Comparison of ENCODE assay signal across 16 cellular contexts in the genomic region with DNA sequence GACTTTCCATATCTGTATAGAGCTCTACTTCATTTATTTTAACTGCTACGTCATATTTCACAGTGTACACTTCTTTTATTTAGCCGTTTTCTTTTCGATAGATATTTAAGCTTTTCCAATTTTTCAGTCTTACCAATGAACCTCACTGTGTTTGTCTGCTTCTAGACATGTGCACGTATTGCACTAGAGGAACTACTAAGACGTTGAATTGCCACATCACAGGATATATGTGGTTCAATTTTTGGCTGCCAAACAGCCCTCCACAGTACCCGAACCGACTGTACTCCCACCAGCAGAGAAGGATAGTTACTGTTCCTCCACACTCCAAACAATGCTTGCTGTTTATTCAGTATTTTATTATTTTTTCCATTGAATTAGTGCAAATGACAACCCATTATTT. TPM values are rescaled to one million over a fixed set of nuclear protein-coding genes. Genes with fewer than 3 reads are reported as not detected.
"Had no signal": no experiment of that assay in that cellular context is flagged by ENCODE, and none has a peak within 500 bp of the region (broad histone marks: within the 10 kb centered on the region; RNA-seq: fewer than 3 reads in every experiment).

No MANE protein-coding gene starts in this region.

- ATAC-seq: activated CD8-positive, alpha-beta memory T cell treated with anti-CD3 and anti-CD28 coated beads, Interleukin-2, amount 10 ng/mL, durations not matched to agents 7 days and 5 days; foreskin keratinocyte; psoas muscle; sciatic nerve; stimulated activated naive B cell treated with anti-CD40 and anti-IgM and Interleukin-4, amounts not matched to agents 10 μg/mL and 1 μg/mL and 100 μg/mL, for 72 hours had no signal

- DNase-seq: activated CD4-positive, alpha-beta T cell treated with anti-CD3 and anti-CD28 coated beads, Interleukin-2, amount 50 U/mL, for 48 hours; activated CD4-positive, CD25-positive, alpha-beta regulatory T cell treated with anti-CD3 and anti-CD28 coated beads, Interleukin-2, amount 50 U/mL, for 72 hours; activated CD8-positive, alpha-beta memory T cell treated with anti-CD3 and anti-CD28 coated beads, Interleukin-2, amount 10 ng/mL, durations not matched to agents 7 days and 5 days; activated gamma-delta T cell treated with Interleukin-2 at 50 U/mL for 16 hours; activated naive CD8-positive, alpha-beta T cell treated with anti-CD3 and anti-CD28 coated beads for 36 hours; activated T-cell treated with anti-CD3 and anti-CD28 coated beads, Interleukin-2, amount 50 U/mL, for 48 hours; anterior cingulate cortex; esophagus squamous epithelium; foreskin keratinocyte; head of caudate nucleus; psoas muscle; stimulated activated CD4-positive, alpha-beta T cell treated with anti-CD3 and anti-CD28 coated beads, Interleukin-2, amount 100 ng/mL, for 24 hours; stimulated activated naive B cell treated with anti-CD40 and anti-IgM and Interleukin-4, amounts not matched to agents 10 μg/mL and 1 μg/mL and 100 μg/mL, for 72 hours; transverse colon had no signal

RNA-seq across cellular contexts. Expression of a gene that starts 2.0 kb away (rescaled TPM):
- total RNA-seq: chondrocyte, esophagus squamous epithelium, foreskin keratinocyte, psoas muscle, sciatic nerve had no signal
